Comparison of ENCODE assay signal across 8 cellular contexts in the genomic region with DNA sequence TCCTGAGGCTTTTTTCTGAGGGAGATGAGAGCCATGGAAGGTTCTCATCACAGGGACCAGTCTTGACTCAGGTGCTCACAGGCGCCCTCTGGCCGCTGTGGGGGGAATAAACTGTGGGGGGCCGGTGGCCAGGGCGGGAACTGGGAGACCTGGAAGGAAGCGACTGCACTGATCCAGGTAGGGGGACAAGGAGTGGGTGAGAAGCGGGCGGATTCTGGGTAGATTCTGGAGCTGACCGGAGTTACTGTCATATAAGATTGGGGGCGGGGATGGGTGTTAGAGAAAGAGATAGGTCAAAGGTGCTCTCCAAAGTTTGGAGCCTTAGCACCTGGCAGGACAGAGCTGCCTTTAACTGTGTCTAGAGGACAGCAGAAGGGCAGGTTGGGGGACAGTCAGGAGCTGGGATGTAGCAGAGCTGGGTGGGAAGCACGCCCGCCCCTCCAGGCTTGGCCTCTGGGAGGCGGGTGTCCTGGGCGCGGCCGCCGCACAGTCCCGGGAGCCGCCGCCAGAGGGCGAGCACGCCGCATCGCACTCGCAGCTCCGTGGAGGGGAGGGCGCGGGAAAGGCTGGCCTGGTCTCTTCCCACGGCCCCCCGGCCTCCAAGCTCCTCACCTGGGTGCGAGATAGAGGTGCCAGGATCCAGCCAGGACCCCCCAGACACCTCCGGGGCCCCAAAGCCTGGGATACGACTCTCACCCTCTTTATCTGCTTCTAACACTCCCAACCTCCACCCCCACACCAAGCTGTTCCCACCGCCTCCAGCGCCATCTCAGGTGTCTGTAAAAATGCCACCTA. TPM values are rescaled to one million over a fixed set of nuclear protein-coding genes. Genes with fewer than 3 reads are reported as not detected.
A peak's percentile ranks its signal among the peaks of the same experiment; 100 is the strongest.
DNase-seq lines count a peak whose midpoint lies in the region; ATAC-seq and TF ChIP-seq lines count a peak whose summit lies in the region.

No MANE protein-coding gene starts in this region.

- no peaks in the 10 kb centered on the region for H3K27me3 ChIP-seq in CD4-positive, CD25-positive, alpha-beta regulatory T cell (ENCODE audit: control insufficient read depth, insufficient read depth, low read length)
- H3K27me3 ChIP-seq in upper lobe of right lung = no peaks in the 10 kb centered on the region

- peaks cover 0 to 12% (median 6%) of the 10 kb centered on the region in 4 donors for H3K4me1 Mint-ChIP-seq in CD4-positive, CD25-positive, alpha-beta regulatory T cell
- H3K4me1 Mint-ChIP-seq in activated naive CD8-positive, alpha-beta T cell treated with anti-CD3 and anti-CD28 coated beads, Interleukin-2, amount 50 U/mL, for 24 hours = peaks cover 10% of the 10 kb centered on the region
- peaks cover 3% of the 10 kb centered on the region for H3K4me1 Mint-ChIP-seq in progenitor cell of endocrine pancreas (ENCODE audit: low read depth)

- TF ChIP-seq CTCF in NB4 (IDR thresholded peaks at IDR 0.05; ENCODE audit: low read depth, low read length) (peak; percentile 88), progenitor cell of endocrine pancreas (IDR thresholded peaks at IDR 0.05; ENCODE audit: unreplicated experiment) (peak; percentile 83), upper lobe of right lung (IDR thresholded peaks at IDR 0.05) (peak; percentile 85)

- DNase-seq in CD4-positive, CD25-positive, alpha-beta regulatory T cell = peak; percentile 62 to 79 (median 79)
- peak; percentile 81 for DNase-seq in NB4 (ENCODE audit: low read depth)
- peak; percentile 69 for DNase-seq in SW480 (ENCODE audit: low spot score)
- peak; percentile 92 for DNase-seq in activated naive CD8-positive, alpha-beta T cell treated with anti-CD3 and anti-CD28 coated beads, Interleukin-2, amount 50 U/mL, for 24 hours
- DNase-seq in left cardiac atrium = peak; percentile 82
- peak; percentile 80 for DNase-seq in progenitor cell of endocrine pancreas (ENCODE audit: low spot score, unreplicated experiment)
- DNase-seq in upper lobe of right lung = peak; percentile 92

- no peak for TF ChIP-seq POLR2A in NB4 (IDR thresholded peaks at IDR 0.05; ENCODE audit: extremely low read depth, insufficient read length)

- no peaks in the 10 kb centered on the region for H3K36me3 Mint-ChIP-seq in CD4-positive, CD25-positive, alpha-beta regulatory T cell
- no peaks in the 10 kb centered on the region for H3K36me3 Mint-ChIP-seq in activated naive CD8-positive, alpha-beta T cell treated with anti-CD3 and anti-CD28 coated beads, Interleukin-2, amount 50 U/mL, for 24 hours (ENCODE audit: low read depth)
- no peaks in the 10 kb centered on the region for H3K36me3 Mint-ChIP-seq in progenitor cell of endocrine pancreas (ENCODE audit: insufficient read depth)

- peaks cover 0 to under 1% (median 0%) of the 10 kb centered on the region in 7 donors for H3K9me3 Mint-ChIP-seq in CD4-positive, CD25-positive, alpha-beta regulatory T cell
- no peaks in the 10 kb centered on the region for H3K9me3 Mint-ChIP-seq in activated naive CD8-positive, alpha-beta T cell treated with anti-CD3 and anti-CD28 coated beads, Interleukin-2, amount 50 U/mL, for 24 hours
- no peaks in the 10 kb centered on the region for H3K9me3 Mint-ChIP-seq in progenitor cell of endocrine pancreas (ENCODE audit: low read depth)

- intact Hi-C loops in left cardiac atrium (cut with DNase I) (no loop called here), upper lobe of right lung (cut with DNase I) (no loop called here)

- no peaks in the 10 kb centered on the region for H3K36me3 ChIP-seq in CD4-positive, CD25-positive, alpha-beta regulatory T cell (ENCODE audit: control insufficient read depth, insufficient read depth, low read length)
- H3K36me3 ChIP-seq in upper lobe of right lung = no peaks in the 10 kb centered on the region

- peaks cover 9% of the 10 kb centered on the region for H3K4me1 ChIP-seq in CD4-positive, CD25-positive, alpha-beta regulatory T cell (ENCODE audit: control insufficient read depth, insufficient read depth, low read length, poor library complexity, severe bottlenecking)
- H3K4me1 ChIP-seq in upper lobe of right lung = no peaks in the 10 kb centered on the region

- H3K9me3 ChIP-seq in CD4-positive, CD25-positive, alpha-beta regulatory T cell (ENCODE audit: control insufficient read depth in 2 of 2, low read length in 2 of 2) = no peaks in the 10 kb centered on the region
- no peaks in the 10 kb centered on the region for H3K9me3 ChIP-seq in upper lobe of right lung

- H3K27ac Mint-ChIP-seq in CD4-positive, CD25-positive, alpha-beta regulatory T cell = peak overlapping the region in 2 of 3 donors; percentile 31 to 91
- peak overlapping the region; percentile 81 for H3K27ac Mint-ChIP-seq in activated naive CD8-positive, alpha-beta T cell treated with anti-CD3 and anti-CD28 coated beads, Interleukin-2, amount 50 U/mL, for 24 hours
- H3K27ac Mint-ChIP-seq in progenitor cell of endocrine pancreas = no peak overlapping the region

- peak overlapping the region; percentile 84 to 97 (median 88) for H3K4me3 Mint-ChIP-seq in CD4-positive, CD25-positive, alpha-beta regulatory T cell
- H3K4me3 Mint-ChIP-seq in activated naive CD8-positive, alpha-beta T cell treated with anti-CD3 and anti-CD28 coated beads, Interleukin-2, amount 50 U/mL, for 24 hours = peak overlapping the region; percentile 86
- H3K4me3 Mint-ChIP-seq in progenitor cell of endocrine pancreas (ENCODE audit: low read depth) = peak overlapping the region; percentile 72

- peak; percentile 95 to 96 for ATAC-seq in CD4-positive, CD25-positive, alpha-beta regulatory T cell (ENCODE audit: low read depth in 2 of 2)
- ATAC-seq in GM21526 (IDR thresholded peaks at IDR 0.05; ENCODE audit: low FRiP score, unreplicated experiment) (peak; percentile 49), left cardiac atrium (peak; percentile 93 to 96), upper lobe of right lung (peak; percentile 98)
- ATAC-seq in activated naive CD8-positive, alpha-beta T cell treated with anti-CD3 and anti-CD28 coated beads, Interleukin-2, amount 50 U/mL, for 24 hours = peak; percentile 96

- peaks cover 5% of the 10 kb centered on the region for H3K27me3 Mint-ChIP-seq in CD4-positive, CD25-positive, alpha-beta regulatory T cell
- peaks cover 5% of the 10 kb centered on the region for H3K27me3 Mint-ChIP-seq in activated naive CD8-positive, alpha-beta T cell treated with anti-CD3 and anti-CD28 coated beads, Interleukin-2, amount 50 U/mL, for 24 hours
- peaks cover 7% of the 10 kb centered on the region for H3K27me3 Mint-ChIP-seq in progenitor cell of endocrine pancreas

- no peak overlapping the region for H3K27ac ChIP-seq in CD4-positive, CD25-positive, alpha-beta regulatory T cell (ENCODE audit: insufficient read depth, low read length, poor library complexity, severe bottlenecking)
- H3K27ac ChIP-seq in upper lobe of right lung = peak overlapping the region; percentile 44

- peak overlapping the region; percentile 71 for H3K4me3 ChIP-seq in CD4-positive, CD25-positive, alpha-beta regulatory T cell (ENCODE audit: low read depth, low read length)
- H3K4me3 ChIP-seq in NB4 (ENCODE audit: low read depth, low read length) (peak overlapping the region; percentile 37), upper lobe of right lung (peak overlapping the region; percentile 44)

RNA-seq across cellular contexts. Expression of gene DAND5, which starts 4.2 kb away (rescaled TPM):
- not detected for total RNA-seq in CD4-positive, CD25-positive, alpha-beta regulatory T cell
- not detected for polyA plus RNA-seq in CD4-positive, CD25-positive, alpha-beta regulatory T cell
- total RNA-seq in left cardiac atrium = 1 to 10 TPM; 5.2 to 7.0 TPM
- total RNA-seq in progenitor cell of endocrine pancreas = not detected in 2 replicates
- not detected for total RNA-seq in upper lobe of right lung

RNA-seq across cellular contexts. Expression of gene GADD45GIP1, which starts 8.2 kb away (rescaled TPM):
- 7.4 TPM for total RNA-seq in CD4-positive, CD25-positive, alpha-beta regulatory T cell
- polyA plus RNA-seq in CD4-positive, CD25-positive, alpha-beta regulatory T cell = 10 to 100 TPM; 57.2 to 71.9 (median 66.6) TPM
- total RNA-seq in left cardiac atrium = 10 to 100 TPM; 25.5 to 28.1 TPM
- total RNA-seq in progenitor cell of endocrine pancreas = 16.8 and 20.8 TPM in 2 replicates
- 16.4 TPM for total RNA-seq in upper lobe of right lung

RNA-seq across cellular contexts. Expression of gene RAD23A, which starts 19.6 kb away (rescaled TPM):
- total RNA-seq in CD4-positive, CD25-positive, alpha-beta regulatory T cell = 80.9 TPM
- 10 to 100 TPM; 73.8 to 85.0 (median 78.1) TPM for polyA plus RNA-seq in CD4-positive, CD25-positive, alpha-beta regulatory T cell
- total RNA-seq in left cardiac atrium (100 to 1,000 TPM; 113 to 131 TPM), progenitor cell of endocrine pancreas (70.4 and 78.8 TPM in 2 replicates), upper lobe of right lung (109 TPM)

RNA-seq across cellular contexts. Expression of gene CALR, which starts 26.8 kb away (rescaled TPM):
- total RNA-seq in CD4-positive, CD25-positive, alpha-beta regulatory T cell = 484 TPM
- polyA plus RNA-seq in CD4-positive, CD25-positive, alpha-beta regulatory T cell = 100 to 1,000 TPM; 113 to 172 (median 149) TPM
- total RNA-seq in left cardiac atrium = 100 to 1,000 TPM; 627 to 707 TPM
- total RNA-seq in progenitor cell of endocrine pancreas = 707 and 730 TPM in 2 replicates
- 991 TPM for total RNA-seq in upper lobe of right lung

RNA-seq across cellular contexts. Expression of gene NFIX, which starts 30.1 kb away (rescaled TPM):
- total RNA-seq in CD4-positive, CD25-positive, alpha-beta regulatory T cell = 1.2 TPM
- under 1 TPM in 1 of 4 donors, not detected in 3; 0.15 TPM for polyA plus RNA-seq in CD4-positive, CD25-positive, alpha-beta regulatory T cell
- total RNA-seq in left cardiac atrium (100 to 1,000 TPM; 117 to 133 TPM), progenitor cell of endocrine pancreas (0.46 and 0.51 TPM in 2 replicates), upper lobe of right lung (168 TPM)
